Comparison of ENCODE assay signal across 8 cellular contexts in the genomic region with DNA sequence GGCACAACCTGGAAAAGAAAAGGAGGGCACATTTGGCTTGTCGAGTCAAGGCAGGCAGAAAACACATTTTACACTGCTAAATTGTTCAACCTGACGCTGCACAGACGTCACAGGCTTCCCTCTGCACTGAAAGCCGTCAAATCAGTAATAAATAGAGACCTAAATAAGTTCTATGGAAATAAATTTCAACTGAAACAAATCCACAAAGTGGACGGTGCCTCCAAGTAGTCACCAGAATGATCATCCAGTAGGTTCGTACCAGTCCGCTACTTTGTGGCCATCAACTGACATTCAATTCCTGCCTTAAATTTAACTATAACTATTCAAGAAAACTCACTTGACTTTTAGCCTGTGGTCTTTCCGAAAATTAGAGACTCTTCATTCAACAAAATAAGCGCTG. TPM values are rescaled to one million over a fixed set of nuclear protein-coding genes. Genes with fewer than 3 reads are reported as not detected.
DNase-seq lines count a peak whose midpoint lies in the region; ATAC-seq and TF ChIP-seq lines count a peak whose summit lies in the region.

No MANE protein-coding gene starts in this region.

- H3K36me3 Mint-ChIP-seq in T-helper 1 cell treated with Interleukin-12 subunit alpha and Interleukin-12 subunit beta and Interleukin-4 antibody, amounts not matched to agents 30 μg/mL and 1 μg/mL, for 36 hours (ENCODE audit: low read depth): peaks cover 3% of the 10 kb centered on the region

- H3K27ac Mint-ChIP-seq in T-helper 1 cell treated with Interleukin-12 subunit alpha and Interleukin-12 subunit beta and Interleukin-4 antibody, amounts not matched to agents 30 μg/mL and 1 μg/mL, for 36 hours: peak overlapping the region; percentile 67

- H3K27me3 ChIP-seq in adipocyte (replicated peaks; ENCODE audit: control insufficient read depth, insufficient read depth, low read length) (no peaks in the 10 kb centered on the region), left lung (no peaks in the 10 kb centered on the region), suprapubic skin (no peaks in the 10 kb centered on the region)

- peak overlapping the region; percentile 69 for H3K9ac ChIP-seq in adipocyte (ENCODE audit: low read length)

- peak overlapping the region; percentile 81 for H3K4me3 ChIP-seq in adipocyte (ENCODE audit: low read length)
- H3K4me3 ChIP-seq in left lung: peak overlapping the region; percentile 68 to 77
- peak overlapping the region; percentile 60 for H3K4me3 ChIP-seq in suprapubic skin

- DNase-seq in T-helper 1 cell (no peak), adipocyte (ENCODE audit: low read depth) (no peak), left lung (no peak), suprapubic skin (ENCODE audit: low spot score in 2 of 2) (no peak), GDM1 (lab: John Stamatoyannopoulos, UW) (no peak), iPS-NIHi7 (ENCODE audit: extremely low spot score) (no peak), SIG-M5 (lab: John Stamatoyannopoulos, UW) (no peak)

- no peak overlapping the region for H3K27ac ChIP-seq in left lung
- H3K27ac ChIP-seq in suprapubic skin: no peak overlapping the region

- no peaks in the 10 kb centered on the region for H3K9me3 Mint-ChIP-seq in T-helper 1 cell treated with Interleukin-12 subunit alpha and Interleukin-12 subunit beta and Interleukin-4 antibody, amounts not matched to agents 30 μg/mL and 1 μg/mL, for 36 hours

- H3K4me1 Mint-ChIP-seq in T-helper 1 cell treated with Interleukin-12 subunit alpha and Interleukin-12 subunit beta and Interleukin-4 antibody, amounts not matched to agents 30 μg/mL and 1 μg/mL, for 36 hours (ENCODE audit: low read depth): peaks cover 20% of the 10 kb centered on the region

- H3K4me1 ChIP-seq in adipocyte (ENCODE audit: control insufficient read depth, insufficient read depth, low read length): peaks cover 12% of the 10 kb centered on the region
- H3K4me1 ChIP-seq in left lung: peaks cover 0 to 9% of the 10 kb centered on the region in 2 donors
- peaks cover 14% of the 10 kb centered on the region for H3K4me1 ChIP-seq in suprapubic skin

- 64% methylated on average over 9 of the region's 9 CpGs for whole genome bisulfite sequencing in suprapubic skin

- H3K36me3 ChIP-seq in adipocyte (ENCODE audit: control insufficient read depth, insufficient read depth, low read length, severe bottlenecking) (no peaks in the 10 kb centered on the region), left lung (no peaks in the 10 kb centered on the region), suprapubic skin (no peaks in the 10 kb centered on the region)

- no peak for TF ChIP-seq EP300 in suprapubic skin (IDR thresholded peaks at IDR 0.05)

- intact Hi-C loops in left lung (cut with DNase I): no loop called here

- TF ChIP-seq POLR2A in suprapubic skin (IDR thresholded peaks at IDR 0.05): no peak

- peak overlapping the region; percentile 73 for H3K4me3 Mint-ChIP-seq in T-helper 1 cell treated with Interleukin-12 subunit alpha and Interleukin-12 subunit beta and Interleukin-4 antibody, amounts not matched to agents 30 μg/mL and 1 μg/mL, for 36 hours

- H3K27me3 Mint-ChIP-seq in T-helper 1 cell treated with Interleukin-12 subunit alpha and Interleukin-12 subunit beta and Interleukin-4 antibody, amounts not matched to agents 30 μg/mL and 1 μg/mL, for 36 hours (ENCODE audit: low read depth): peaks cover 9% of the 10 kb centered on the region

- no peaks in the 10 kb centered on the region for H3K9me3 ChIP-seq in adipocyte (ENCODE audit: control insufficient read depth, low read length)
- no peaks in the 10 kb centered on the region for H3K9me3 ChIP-seq in left lung
- no peaks in the 10 kb centered on the region for H3K9me3 ChIP-seq in suprapubic skin

- ATAC-seq in left lung: no peak

- TF ChIP-seq CTCF in left lung (IDR thresholded peaks at IDR 0.05) (no peak), suprapubic skin (IDR thresholded peaks at IDR 0.05) (no peak)

RNA-seq across cellular contexts. Expression of gene NPVF, which starts 49.0 kb away (rescaled TPM):
- total RNA-seq in left lung: not detected
- not detected for total RNA-seq in suprapubic skin

RNA-seq across cellular contexts. Expression of gene CYCS, which starts 54.3 kb away (rescaled TPM):
- 100 to 1,000 TPM in 1 of 2 donors, 10 to 100 TPM in 1; 79.5 to 106 TPM for total RNA-seq in left lung
- 10 to 100 TPM; 23.3 to 59.1 (median 32.6) TPM for total RNA-seq in suprapubic skin
